ENCODE assay signal across 8 cellular contexts in the genomic region with DNA sequence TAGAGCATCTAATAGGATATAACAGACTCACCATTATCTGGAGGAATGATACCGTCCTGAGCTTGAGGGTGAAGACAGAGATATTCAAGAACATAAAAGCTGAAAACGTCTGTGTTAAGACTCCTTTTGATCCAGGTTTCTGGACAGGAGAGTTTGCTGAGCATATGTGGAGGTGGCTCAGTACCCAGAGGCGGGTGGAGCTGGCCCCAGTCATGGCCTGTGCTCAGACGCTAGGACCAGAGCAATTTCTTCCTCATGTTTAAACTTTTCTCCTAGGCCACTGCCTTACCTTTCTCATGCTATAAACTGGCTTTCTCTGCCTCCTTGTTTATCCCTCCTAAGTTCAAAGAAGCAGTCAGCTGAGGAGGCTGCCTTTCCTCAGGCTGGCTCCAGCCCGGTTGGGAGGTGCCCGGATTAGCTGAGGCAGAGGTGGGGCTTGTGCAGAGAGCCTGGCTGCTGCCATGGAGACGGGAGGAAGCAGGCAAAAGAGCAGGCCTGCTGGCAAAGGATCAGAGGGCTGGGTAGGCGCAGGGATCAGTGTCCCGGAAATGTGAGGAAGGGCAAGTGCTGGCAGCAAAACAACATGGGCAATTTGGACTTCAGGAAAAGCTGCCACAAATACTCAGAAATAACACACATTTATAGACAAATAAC. TPM values are rescaled to one million over a fixed set of nuclear protein-coding genes. Genes with fewer than 3 reads are reported as not detected.
DNase-seq lines count a peak whose midpoint lies in the region; ATAC-seq and TF ChIP-seq lines count a peak whose summit lies in the region.

No MANE protein-coding gene starts in this region.

- no peaks in the 10 kb centered on the region for H3K27me3 ChIP-seq in H9 (ENCODE audit: insufficient read depth, low read length)

- peaks cover 16 to 53% (median 38%) of the 10 kb centered on the region in 3 experiments for H3K36me3 Mint-ChIP-seq in H9 (ENCODE audit: insufficient read depth in 1 of 3, low read depth in 3 of 3)
- peaks cover 33% of the 10 kb centered on the region for H3K36me3 Mint-ChIP-seq in nephron progenitor cell (ENCODE audit: low read depth)
- peaks cover 14% of the 10 kb centered on the region for H3K36me3 Mint-ChIP-seq in activated CD4-positive, alpha-beta T cell treated with anti-CD3 and anti-CD28 coated beads, Interleukin-2, amount 10 ng/mL, durations not matched to agents 7 days and 5 days (ENCODE audit: low read depth)

- no peak overlapping the region for H2BK12ac ChIP-seq in H9 (ENCODE audit: insufficient read length, low read depth, low read length)

- no peak overlapping the region for H2BK120ac ChIP-seq in H9 (ENCODE audit: low read depth, low read length, poor library complexity, severe bottlenecking)

- no peak overlapping the region for H2AFZ ChIP-seq in H9 (ENCODE audit: low read length)

- CTCF ChIA-PET in activated CD4-positive, alpha-beta T cell treated with anti-CD3 and anti-CD28 coated beads, Interleukin-2, amount 10 ng/mL, durations not matched to agents 7 days and 5 days (lab: Charles Lee), result interaction anchor here (1.2 kb wide), 1 partner anchor 32 kb away, joined by 3 read pairs; no protein-coding TSS in a partner anchor

- no peak overlapping the region for H3K27ac ChIP-seq in H9 (ENCODE audit: insufficient read length, low read depth, low read length)

- H3K9me3 Mint-ChIP-seq in H9, result no peaks in the 10 kb centered on the region
- H3K9me3 Mint-ChIP-seq in nephron progenitor cell, result no peaks in the 10 kb centered on the region
- no peaks in the 10 kb centered on the region for H3K9me3 Mint-ChIP-seq in activated CD4-positive, alpha-beta T cell treated with anti-CD3 and anti-CD28 coated beads, Interleukin-2, amount 10 ng/mL, durations not matched to agents 7 days and 5 days

- H3K27ac Mint-ChIP-seq in H9, result peak overlapping the region in 2 of 3 experiments; percentile 39 to 86; a peak in 4 of 7 replicates
- peak overlapping the region; percentile 97 for H3K27ac Mint-ChIP-seq in nephron progenitor cell
- H3K27ac Mint-ChIP-seq in activated CD4-positive, alpha-beta T cell treated with anti-CD3 and anti-CD28 coated beads, Interleukin-2, amount 10 ng/mL, durations not matched to agents 7 days and 5 days, result no peak overlapping the region

- no peak overlapping the region for H4K91ac ChIP-seq in H9 (ENCODE audit: insufficient read length, low read depth, low read length)

- H4K8ac ChIP-seq in H9 (replicated peaks; ENCODE audit: insufficient read length, low read depth, low read length), result no peak overlapping the region

- no peak for ATAC-seq in GM19463 (IDR thresholded peaks at IDR 0.05; ENCODE audit: unreplicated experiment)

- H2AK5ac ChIP-seq in H9 (ENCODE audit: insufficient read length, low read length), result no peak overlapping the region

- no peak overlapping the region for H2BK15ac ChIP-seq in H9 (ENCODE audit: low read depth, low read length)

- peaks cover 7 to 8% of the 10 kb centered on the region in 2 experiments for H3K4me1 Mint-ChIP-seq in H9
- H3K4me1 Mint-ChIP-seq in nephron progenitor cell, result peaks cover 30% of the 10 kb centered on the region
- peaks cover 1% of the 10 kb centered on the region for H3K4me1 Mint-ChIP-seq in activated CD4-positive, alpha-beta T cell treated with anti-CD3 and anti-CD28 coated beads, Interleukin-2, amount 10 ng/mL, durations not matched to agents 7 days and 5 days

- H3K4me3 Mint-ChIP-seq in H9 (no peak overlapping the region), nephron progenitor cell (no peak overlapping the region)
- H3K4me3 Mint-ChIP-seq in activated CD4-positive, alpha-beta T cell treated with anti-CD3 and anti-CD28 coated beads, Interleukin-2, amount 10 ng/mL, durations not matched to agents 7 days and 5 days, result no peak overlapping the region

- H2BK5ac ChIP-seq in H9 (ENCODE audit: insufficient read length, low read length), result no peak overlapping the region

- no peaks in the 10 kb centered on the region for H4K20me1 ChIP-seq in H9 (ENCODE audit: control insufficient read depth, insufficient read depth, insufficient read length)

- H3K14ac ChIP-seq in H9 (ENCODE audit: insufficient read depth, low read length), result no peak overlapping the region; the same call in 1 of the 2 replicates

- no peak overlapping the region for H3T11ph ChIP-seq in H9 (ENCODE audit: low read length)

- POLR2A ChIA-PET in activated CD4-positive, alpha-beta T cell treated with anti-CD3 and anti-CD28 coated beads, Interleukin-2, amount 10 ng/mL, durations not matched to agents 7 days and 5 days (lab: Charles Lee), result no interaction called here

- H3K23ac ChIP-seq in H9 (ENCODE audit: insufficient read length, low read depth, low read length), result no peak overlapping the region

- H3K56ac ChIP-seq in H9 (ENCODE audit: insufficient read length, low read depth, low read length), result no peak overlapping the region

- H3K9me3 ChIP-seq in H9 (ENCODE audit: control insufficient read depth, low read depth, low read length), result no peaks in the 10 kb centered on the region

- no CpG with 5 or more reads among the region's 9 CpGs for WGBS in H9 (ENCODE audit: extremely low coverage, insufficient read length, low lambda C conversion rate)

- no peak for TF ChIP-seq CTCF in H9 (conservative IDR thresholded peaks at IDR 0.05)
- no peak for TF ChIP-seq CTCF in nephron progenitor cell (IDR thresholded peaks at IDR 0.05)

- H3K4me1 ChIP-seq in H9 (ENCODE audit: insufficient read depth, low read length), result no peaks in the 10 kb centered on the region

- no peaks in the 10 kb centered on the region for H3K23me2 ChIP-seq in H9 (ENCODE audit: insufficient read length, low read depth, low read length, poor library complexity, severe bottlenecking)

- no peaks in the 10 kb centered on the region for H3K79me2 ChIP-seq in H9 (ENCODE audit: insufficient read depth, low read length)

- H3K4ac ChIP-seq in H9 (ENCODE audit: low read depth, low read length), result no peak overlapping the region

- no peaks in the 10 kb centered on the region for H3K79me1 ChIP-seq in H9 (ENCODE audit: insufficient read depth, low read depth, low read length, poor library complexity, severe bottlenecking)

- no peak overlapping the region for H3K4me2 ChIP-seq in H9 (ENCODE audit: insufficient read depth, insufficient read length, low read length)

- no peaks in the 10 kb centered on the region; the same call in 1 of the 2 replicates for H3K27me3 Mint-ChIP-seq in H9 (ENCODE audit: low read depth)
- H3K27me3 Mint-ChIP-seq in nephron progenitor cell (ENCODE audit: low read depth, poor library complexity), result no peaks in the 10 kb centered on the region
- no peaks in the 10 kb centered on the region for H3K27me3 Mint-ChIP-seq in activated CD4-positive, alpha-beta T cell treated with anti-CD3 and anti-CD28 coated beads, Interleukin-2, amount 10 ng/mL, durations not matched to agents 7 days and 5 days

- DNase-seq in H9 (peak; percentile 58), SHP77 treated with DMSO at 0.1 percent for 48 hours (lab: John Stamatoyannopoulos, UW) (peak; percentile 13), fibroblast of peridontal ligament (ENCODE audit: extremely low read depth) (peak; percentile 85), nephron progenitor cell (peak; percentile 73)
- DNase-seq in activated CD4-positive, alpha-beta T cell treated with anti-CD3 and anti-CD28 coated beads, Interleukin-2, amount 10 ng/mL, durations not matched to agents 7 days and 5 days, result no peak
- DNase-seq in activated CD4-positive, alpha-beta T cell treated with anti-CD3 and anti-CD28 coated beads, Interleukin-2, amount 50 U/mL, for 1 hour, result no peak
- no peak for DNase-seq in activated CD4-positive, alpha-beta T cell treated with anti-CD3 and anti-CD28 coated beads for 1 hour

- no peak overlapping the region for H3K18ac ChIP-seq in H9 (ENCODE audit: insufficient read length, low read depth, low read length)

- H4K5ac ChIP-seq in H9 (ENCODE audit: insufficient read length, low read depth, low read length), result no peak overlapping the region

- no peak overlapping the region for H2BK20ac ChIP-seq in H9 (ENCODE audit: low read depth, low read length, poor library complexity, severe bottlenecking)

- H3K9ac ChIP-seq in H9 (ENCODE audit: extremely low read depth, insufficient read length, low read length), result no peak overlapping the region

RNA-seq across cellular contexts. Expression of a gene that starts 13.7 kb away (rescaled TPM):
- total RNA-seq in H9 (2021), result 43.2 and 45.5 TPM in 2 replicates
- 10 to 100 TPM; 24.7 to 24.9 TPM for total RNA-seq in activated CD4-positive, alpha-beta T cell treated with anti-CD3 and anti-CD28 coated beads, Interleukin-2, amount 10 ng/mL, durations not matched to agents 7 days and 5 days

RNA-seq across cellular contexts. Expression of a gene that starts 14.0 kb away (rescaled TPM):
- total RNA-seq in H9 (2021), result 38.0 and 40.9 TPM in 2 replicates
- total RNA-seq in activated CD4-positive, alpha-beta T cell treated with anti-CD3 and anti-CD28 coated beads, Interleukin-2, amount 10 ng/mL, durations not matched to agents 7 days and 5 days, result 10 to 100 TPM; 29.8 to 30.5 TPM

RNA-seq across cellular contexts. Expression of a gene that starts 47.5 kb away (rescaled TPM):
- 21.9 and 22.2 TPM in 2 replicates for total RNA-seq in H9 (2021)
- 1 to 10 TPM; 7.0 to 8.8 TPM for total RNA-seq in activated CD4-positive, alpha-beta T cell treated with anti-CD3 and anti-CD28 coated beads, Interleukin-2, amount 10 ng/mL, durations not matched to agents 7 days and 5 days

RNA-seq across cellular contexts. Expression of a gene that starts 52.5 kb away (rescaled TPM):
- 135 and 143 TPM in 2 replicates for total RNA-seq in H9 (2021)
- 100 to 1,000 TPM; 126 to 135 TPM for total RNA-seq in activated CD4-positive, alpha-beta T cell treated with anti-CD3 and anti-CD28 coated beads, Interleukin-2, amount 10 ng/mL, durations not matched to agents 7 days and 5 days

RNA-seq across cellular contexts. Expression of a gene that starts 53.9 kb away (rescaled TPM):
- 517 and 546 TPM in 2 replicates for total RNA-seq in H9 (2021)
- under 1 TPM; 0.52 to 0.67 TPM for total RNA-seq in activated CD4-positive, alpha-beta T cell treated with anti-CD3 and anti-CD28 coated beads, Interleukin-2, amount 10 ng/mL, durations not matched to agents 7 days and 5 days

Comparison
In these comparisons a context has a peak if more than half of its experiments do, and no peak if none do; other contexts are left out.
1. DNase-seq: peak in H9 (single experiment), SHP77 treated with DMSO at 0.1 percent for 48 hours (single experiment), fibroblast of peridontal ligament (single experiment) and nephron progenitor cell (single experiment); none in activated CD4-positive, alpha-beta T cell treated with anti-CD3 and anti-CD28 coated beads, Interleukin-2, amount 10 ng/mL, durations not matched to agents 7 days and 5 days (single experiment), activated CD4-positive, alpha-beta T cell treated with anti-CD3 and anti-CD28 coated beads, Interleukin-2, amount 50 U/mL, for 1 hour (single experiment) and activated CD4-positive, alpha-beta T cell treated with anti-CD3 and anti-CD28 coated beads for 1 hour (single experiment).